In the genomic region with DNA sequence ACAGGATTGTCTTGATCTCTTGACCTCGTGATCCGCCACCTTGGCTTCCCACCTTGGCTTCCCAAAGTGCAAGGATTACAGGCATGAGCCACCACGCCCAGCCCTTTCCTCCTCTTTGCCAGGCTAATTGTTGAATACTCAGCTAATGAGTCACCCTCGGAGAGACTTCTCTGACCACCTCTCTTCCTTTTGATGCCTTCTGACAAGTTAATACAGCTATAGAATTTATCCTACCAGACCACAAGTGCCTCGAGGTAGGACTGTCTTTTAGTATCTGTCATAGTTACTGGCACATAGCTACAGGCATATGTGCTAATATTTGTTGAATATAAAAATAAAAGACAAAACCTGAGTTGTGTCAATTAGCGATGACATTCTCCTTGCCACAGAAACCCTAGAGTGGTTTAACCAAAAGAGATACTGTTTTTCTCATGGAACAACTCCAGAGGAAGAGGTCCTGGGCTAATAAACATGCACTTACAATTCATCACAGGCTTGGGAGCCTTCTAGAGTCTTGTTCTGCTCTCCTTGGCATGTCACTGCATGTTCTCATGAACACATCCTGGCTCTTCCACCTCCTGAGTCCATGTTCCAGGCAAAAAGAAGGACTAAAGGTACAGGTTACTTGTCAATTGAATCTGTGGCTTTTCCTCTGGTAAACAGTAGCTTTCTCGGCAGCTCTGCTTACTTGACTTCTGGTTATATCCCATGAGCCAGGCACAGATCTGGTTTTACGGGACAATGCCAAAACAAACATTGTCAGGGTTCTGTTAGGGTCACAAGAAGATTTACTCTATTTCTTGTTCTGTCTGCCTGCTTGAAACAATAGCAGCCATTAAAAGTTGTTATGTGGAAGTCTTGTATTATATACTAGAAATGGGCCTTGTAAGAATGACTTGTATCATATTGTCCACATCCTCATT, we compare ENCODE assay signal across 10 cellular contexts.
DNase-seq lines count a peak whose midpoint lies in the region; ATAC-seq and TF ChIP-seq lines count a peak whose summit lies in the region.
"Had no signal": no experiment of that assay in that cellular context is flagged by ENCODE, and none has a peak within 500 bp of the region (broad histone marks: within the 10 kb centered on the region; RNA-seq: fewer than 3 reads in every experiment).

No MANE protein-coding gene starts in this region.

- H3K9me3 ChIP-seq in lower lobe of right lung, result no peaks in the 10 kb centered on the region
- H3K9me3 ChIP-seq: upper lobe of right lung had no signal

- H3K9me3 Mint-ChIP-seq in chondrocyte (ENCODE audit: low read depth), result no peaks in the 10 kb centered on the region
- H3K9me3 Mint-ChIP-seq: T-helper 1 cell treated with Interleukin-12 subunit alpha and Interleukin-12 subunit beta and Interleukin-4 antibody, amounts not matched to agents 30 μg/mL and 1 μg/mL, for 36 hours had no signal

- intact Hi-C loops in lower lobe of right lung (cut with DNase I), result loop anchor here (10.0 kb wide), 1 partner anchor 333 kb away; the partner anchor contains the start of gene THSD4

- no peaks in the 10 kb centered on the region for H3K27me3 Mint-ChIP-seq in chondrocyte (ENCODE audit: low read depth)

- no peaks in the 10 kb centered on the region for H3K79me2 ChIP-seq in ACC112 (ENCODE audit: control insufficient read depth, insufficient read depth, low read length, unreplicated experiment)

- DNase-seq in LoVo (ENCODE audit: low spot score) (peak; percentile 96), chondrocyte (ENCODE audit: low spot score) (no peak), lower lobe of right lung (no peak), NCI-H187 treated with DMSO at 0.1 percent for 48 hours (lab: John Stamatoyannopoulos, UW) (no peak), T1000 (lab: John Stamatoyannopoulos, UW) (no peak)
- DNase-seq in activated T-cell treated with anti-CD3 and anti-CD28 coated beads, Interleukin-2, amount 50 U/mL, for 1 hour, result no peak
- DNase-seq: upper lobe of right lung had no signal

- H3K4me3 Mint-ChIP-seq in chondrocyte (ENCODE audit: unreplicated experiment), result no peak overlapping the region
- H3K4me3 Mint-ChIP-seq: T-helper 1 cell treated with Interleukin-12 subunit alpha and Interleukin-12 subunit beta and Interleukin-4 antibody, amounts not matched to agents 30 μg/mL and 1 μg/mL, for 36 hours had no signal

- H3K27me3 ChIP-seq in ACC112 (ENCODE audit: insufficient read depth, low read length), result no peaks in the 10 kb centered on the region
- H3K27me3 ChIP-seq in lower lobe of right lung (ENCODE audit: low read depth), result no peaks in the 10 kb centered on the region
- H3K27me3 ChIP-seq: upper lobe of right lung had no signal

- H3K27ac ChIP-seq in ACC112 (ENCODE audit: low read depth, low read length), result peak overlapping the region; percentile 40
- H3K27ac ChIP-seq in lower lobe of right lung, result peak overlapping the region; percentile 32
- H3K27ac ChIP-seq: upper lobe of right lung had no signal

- H3K4me1 ChIP-seq in ACC112 (ENCODE audit: control insufficient read depth, insufficient read depth, low read length, unreplicated experiment), result peaks cover 33% of the 10 kb centered on the region
- H3K4me1 ChIP-seq in lower lobe of right lung, result peaks cover 32% of the 10 kb centered on the region

- H3K36me3 Mint-ChIP-seq in chondrocyte (ENCODE audit: low read depth), result no peaks in the 10 kb centered on the region

- no peak overlapping the region for H2AFZ ChIP-seq in ACC112 (ENCODE audit: low read length, unreplicated experiment)

- peak overlapping the region; percentile 39 for H3K27ac Mint-ChIP-seq in chondrocyte (ENCODE audit: unreplicated experiment)
- H3K27ac Mint-ChIP-seq: T-helper 1 cell treated with Interleukin-12 subunit alpha and Interleukin-12 subunit beta and Interleukin-4 antibody, amounts not matched to agents 30 μg/mL and 1 μg/mL, for 36 hours had no signal

- H3K4me3 ChIP-seq in ACC112 (ENCODE audit: low read depth, low read length) (peak overlapping the region; percentile 5; the same call in 1 of the 2 replicates), lower lobe of right lung (no peak overlapping the region)
- H3K4me3 ChIP-seq: upper lobe of right lung had no signal

- H3K36me3 ChIP-seq in ACC112 (ENCODE audit: insufficient read depth, low read length) (no peaks in the 10 kb centered on the region), lower lobe of right lung (no peaks in the 10 kb centered on the region)
- H3K36me3 ChIP-seq: upper lobe of right lung had no signal

- ATAC-seq in lower lobe of right lung (peak in 1 of 2 donors; percentile 32), HG02571 (IDR thresholded peaks at IDR 0.05; ENCODE audit: unreplicated experiment) (no peak)

- TF ChIP-seq CTCF in chondrocyte (IDR thresholded peaks at IDR 0.05), result no peak
- TF ChIP-seq CTCF in lower lobe of right lung (IDR thresholded peaks at IDR 0.05), result no peak

- peaks cover 13% of the 10 kb centered on the region for H3K4me1 Mint-ChIP-seq in chondrocyte (ENCODE audit: low read depth)
